Comparison of ENCODE assay signal across 1 cellular context in genomic region chr6:26552640-26553189, GRCh38.
TF ChIP-seq lines count a peak whose summit lies in the region.

No MANE protein-coding gene starts in this region.

TF ChIP-seq in K562, 482 proteins besides CTCF, POLR2A, EP300 and RAD21 (continued from another document and continues in another):
- TF ChIP-seq CTBP1 (IDR thresholded peaks at IDR 0.05; ENCODE audit: borderline replicate concordance) (0 out of 2 replicates have a peak, but pooled peaks have one; percentile 8), SMARCC2 (IDR thresholded peaks at IDR 0.05; ENCODE audit: low read depth) (no peak), SFPQ (IDR thresholded peaks at IDR 0.05; ENCODE audit: low read depth, low read length) (no peak), ZNF140 (CRISPR knock-in tag; IDR thresholded peaks at IDR 0.05) (no peak), FOXP1 (CRISPR knock-in tag; IDR thresholded peaks at IDR 0.05) (no peak), BRF2 (IDR thresholded peaks at IDR 0.05; ENCODE audit: borderline replicate concordance, insufficient read depth, insufficient read length) (no peak), ZNF395 (CRISPR knock-in tag; IDR thresholded peaks at IDR 0.05) (no peak; the same call in 1 of the 2 replicates), ZNF23 (CRISPR knock-in tag; IDR thresholded peaks at IDR 0.05) (no peak), PHF8 (IDR thresholded peaks at IDR 0.05; ENCODE audit: borderline replicate concordance, low read length) (peak; percentile 2; the same call in 1 of the 2 replicates), MCM5 (IDR thresholded peaks at IDR 0.05; ENCODE audit: low read depth) (no peak), SAFB (IDR thresholded peaks at IDR 0.05; ENCODE audit: borderline replicate concordance, low read depth, low read length) (no peak), ZC3H8 (IDR thresholded peaks at IDR 0.05) (no peak), ZNF592 (IDR thresholded peaks at IDR 0.05) (no peak), KAT8 (IDR thresholded peaks at IDR 0.05; ENCODE audit: low read depth) (no peak), HLTF (IDR thresholded peaks at IDR 0.05) (no peak), L3MBTL2 (IDR thresholded peaks at IDR 0.05) (no peak), MGA (IDR thresholded peaks at IDR 0.05) (no peak), ATF4 (CRISPR knock-in tag; IDR thresholded peaks at IDR 0.05) (no peak), PRPF4 (IDR thresholded peaks at IDR 0.05; ENCODE audit: insufficient read depth, low read depth, low read length, poor library complexity, severe bottlenecking) (no peak), NR2F6 (CRISPR knock-in tag; IDR thresholded peaks at IDR 0.05) (no peak), KDM2B (CRISPR knock-in tag; IDR thresholded peaks at IDR 0.05) (no peak), IRF2 (CRISPR knock-in tag; IDR thresholded peaks at IDR 0.05) (no peak), TGIF2 (CRISPR knock-in tag; IDR thresholded peaks at IDR 0.05) (no peak), ILF3 (IDR thresholded peaks at IDR 0.05; ENCODE audit: borderline replicate concordance) (no peak), PHB (CRISPR knock-in tag; IDR thresholded peaks at IDR 0.05) (no peak), UBTF (IDR thresholded peaks at IDR 0.05; ENCODE audit: borderline replicate concordance in 1 of 2, low read depth in 2 of 2, low read length in 2 of 2) (no peak), CXXC5 (CRISPR knock-in tag; IDR thresholded peaks at IDR 0.05) (no peak), ZNF431 (CRISPR knock-in tag; IDR thresholded peaks at IDR 0.05) (no peak), NR2C2 (CRISPR knock-in tag; IDR thresholded peaks at IDR 0.05) (no peak), NR2C2 (tag; IDR thresholded peaks at IDR 0.05) (no peak), DACH1 (IDR thresholded peaks at IDR 0.05; ENCODE audit: partially characterized antibody) (peak; percentile 95), HMGXB4 (CRISPR knock-in tag; IDR thresholded peaks at IDR 0.05) (no peak), RBFOX2 (IDR thresholded peaks at IDR 0.05; ENCODE audit: low read depth, low read length) (no peak)
